Comparison of ENCODE assay signal across 21 cellular contexts in genomic region chr6:34876451-34876850, GRCh38.
"Had no signal": no experiment of that assay in that cellular context is flagged by ENCODE, and none has a peak within 500 bp of the region (broad histone marks: within the 10 kb centered on the region; RNA-seq: fewer than 3 reads in every experiment).

No MANE protein-coding gene starts in this region.

- H3K27me3 ChIP-seq: ascending aorta, brain microvascular endothelial cell, neutrophil, pancreas, tibial artery, vagina had no signal

- H3K4me3 ChIP-seq: ascending aorta, left ventricle myocardium inferior, pancreas, tibial artery, vagina had no signal

- H3K9me3 ChIP-seq: ascending aorta, left ventricle myocardium inferior, neutrophil, pancreas, tibial artery, vagina had no signal

- DNase-seq: activated CD4-positive, alpha-beta T cell treated with anti-CD3 and anti-CD28 coated beads, Interleukin-2, amount 10 ng/mL, durations not matched to agents 7 days and 5 days; activated CD8-positive, alpha-beta memory T cell treated with anti-CD3 and anti-CD28 coated beads, Interleukin-2, amount 10 ng/mL, durations not matched to agents 7 days and 5 days; activated CD8-positive, alpha-beta T cell treated with anti-CD3 and anti-CD28 coated beads for 36 hours; activated gamma-delta T cell treated with Interleukin-2 at 50 U/mL for 16 hours; activated T-cell treated with anti-CD3 and anti-CD28 coated beads for 4 hours; brain microvascular endothelial cell; central memory CD4-positive, alpha-beta T cell; effector memory CD4-positive, alpha-beta T cell; immature natural killer cell; left ventricle myocardium inferior; mammary epithelial cell; midbrain; pancreas; right cardiac atrium; stimulated activated CD4-positive, alpha-beta T cell treated with anti-CD3 and anti-CD28 coated beads, Interleukin-1b, Interleukin-23, amount 100 ng/mL, for 48 hours; T1000; tibial artery had no signal

- ATAC-seq: activated CD8-positive, alpha-beta memory T cell treated with anti-CD3 and anti-CD28 coated beads, Interleukin-2, amount 10 ng/mL, durations not matched to agents 7 days and 5 days; activated CD8-positive, alpha-beta T cell treated with anti-CD3 and anti-CD28 coated beads for 36 hours; activated naive CD4-positive, alpha-beta T cell treated with anti-CD3 and anti-CD28 coated beads, Interleukin-2, amount 50 U/mL, for 72 hours; pancreas; right cardiac atrium had no signal

- FAIRE-seq: pancreas had no signal

- H3K27ac ChIP-seq: ascending aorta, brain microvascular endothelial cell, left ventricle myocardium inferior, neutrophil, pancreas, tibial artery, vagina had no signal

- H3K4me1 ChIP-seq: ascending aorta, left ventricle myocardium inferior, pancreas, tibial artery, vagina had no signal
